ENCODE assay signal across 8 cellular contexts in genomic region chr2:60674524-60675165, GRCh38.
DNase-seq lines count a peak whose midpoint lies in the region; FAIRE-seq and TF ChIP-seq lines count a peak whose summit lies in the region.

No MANE protein-coding gene starts in this region.

- H3K4me1 Mint-ChIP-seq in osteocyte (ENCODE audit: unreplicated experiment) = no peaks in the 10 kb centered on the region

- no peaks in the 10 kb centered on the region for H3K36me3 ChIP-seq in HAP-1 (replicated peaks)
- H3K36me3 ChIP-seq in Loucy (ENCODE audit: insufficient read depth, low read length) = no peaks in the 10 kb centered on the region
- H3K36me3 ChIP-seq in tibial nerve = no peaks in the 10 kb centered on the region

- peak; percentile 93 for TF ChIP-seq CTCF in Loucy (conservative IDR thresholded peaks at IDR 0.05; ENCODE audit: low read length)
- TF ChIP-seq CTCF in osteocyte (IDR thresholded peaks at IDR 0.05) = peak; percentile 90
- TF ChIP-seq CTCF in tibial nerve (IDR thresholded peaks at IDR 0.05) = peak; percentile 58 to 89 (median 86)

- no peak for FAIRE-seq in frontal cortex (lab: Jason Lieb, UNC)

- H3K4me2 ChIP-seq in Loucy (ENCODE audit: low read depth, low read length, poor library complexity, severe bottlenecking) = peak overlapping the region; percentile 28

- H3K27me3 ChIP-seq in HAP-1 (ENCODE audit: low read depth) (peaks cover 8% of the 10 kb centered on the region), Loucy (ENCODE audit: insufficient read depth, low read length, poor library complexity, severe bottlenecking) (no peaks in the 10 kb centered on the region), tibial nerve (no peaks in the 10 kb centered on the region)

- in situ Hi-C loops in HAP-1 (cut with MboI; ENCODE audit: low sequenced_read_pairs) = no loop called here

- no peak overlapping the region for H3K4me3 ChIP-seq in HAP-1
- H3K4me3 ChIP-seq in Loucy (ENCODE audit: low read length, poor library complexity, severe bottlenecking) = no peak overlapping the region
- no peak overlapping the region for H3K4me3 ChIP-seq in tibial nerve

- no peak overlapping the region for H3K27ac Mint-ChIP-seq in osteocyte (ENCODE audit: unreplicated experiment)

- H3K27me3 Mint-ChIP-seq in osteocyte (ENCODE audit: unreplicated experiment) = peaks cover 41% of the 10 kb centered on the region

- no peaks in the 10 kb centered on the region for H3K79me2 ChIP-seq in Loucy (ENCODE audit: insufficient read depth, low read length)

- no peaks in the 10 kb centered on the region for H3K4me1 ChIP-seq in HAP-1
- H3K4me1 ChIP-seq in Loucy (ENCODE audit: insufficient read depth, low read length, poor library complexity, severe bottlenecking) = peaks cover 7% of the 10 kb centered on the region
- H3K4me1 ChIP-seq in tibial nerve = no peaks in the 10 kb centered on the region

- H3K9me2 ChIP-seq in Loucy (replicated peaks; ENCODE audit: low read depth, low read length) = no peaks in the 10 kb centered on the region

- H3K27ac ChIP-seq in tibial nerve = no peak overlapping the region

- no peaks in the 10 kb centered on the region for H3K36me3 Mint-ChIP-seq in osteocyte (ENCODE audit: unreplicated experiment)

- no peaks in the 10 kb centered on the region for H3K9me3 Mint-ChIP-seq in osteocyte (ENCODE audit: unreplicated experiment)

- 21 to 25% methylated on average over 9 of the region's 9 CpGs for WGBS in tibial nerve, 2 donors

- no peak overlapping the region for H3K4me3 Mint-ChIP-seq in osteocyte (ENCODE audit: unreplicated experiment)

- DNase-seq in GM04504 (ENCODE audit: low read depth) (peak; percentile 25), HAP-1 (ENCODE audit: low spot score in 2 of 2) (peak; percentile 63 to 92), SHP77 (lab: John Stamatoyannopoulos, UW) (peak; percentile 82 to 84), frontal cortex (ENCODE audit: low spot score in 2 of 2) (peak; percentile 11 to 66), osteocyte (ENCODE audit: extremely low spot score, unreplicated experiment) (peak; percentile 93), tibial nerve (ENCODE audit: low spot score in 2 of 2) (peak; percentile 67 to 80)
- peak; percentile 63 for DNase-seq in activated effector memory CD4-positive, alpha-beta T cell treated with Interleukin-2 at 50 U/mL for 16 hours

- no peak overlapping the region for H3K9ac ChIP-seq in Loucy (ENCODE audit: low read depth, low read length, poor library complexity, severe bottlenecking)

- no peak for TF ChIP-seq EP300 in tibial nerve (IDR thresholded peaks at IDR 0.05)

- H2AFZ ChIP-seq in Loucy (ENCODE audit: low read length) = peak overlapping the region; percentile 74

- H4K20me1 ChIP-seq in Loucy (ENCODE audit: insufficient read depth, low read length, poor library complexity, severe bottlenecking) = no peaks in the 10 kb centered on the region

- TF ChIP-seq POLR2A in tibial nerve (IDR thresholded peaks at IDR 0.05) = no peak

- H3F3A ChIP-seq in Loucy (ENCODE audit: low read depth) = no peaks in the 10 kb centered on the region

- no peaks in the 10 kb centered on the region for H3K9me3 ChIP-seq in HAP-1
- no peaks in the 10 kb centered on the region for H3K9me3 ChIP-seq in Loucy (ENCODE audit: insufficient read depth, low read depth, low read length)
- H3K9me3 ChIP-seq in tibial nerve = no peaks in the 10 kb centered on the region

Comparison
In these comparisons a context has a peak if more than half of its experiments do, and no peak if none do; other contexts are left out.
1. DNase-seq: peak in every context shown above with its lines; median percentile 93 in osteocyte; 83 in SHP77; 78 in HAP-1; 74 in tibial nerve; 63 in activated effector memory CD4-positive, alpha-beta T cell treated with Interleukin-2 at 50 U/mL for 16 hours; 38 in frontal cortex; 25 in GM04504.